8 cellular contexts compared by ENCODE assay signal in genomic region chr12:6960291-6961277, GRCh38. TPM values are rescaled to one million over a fixed set of nuclear protein-coding genes. Genes with fewer than 3 reads are reported as not detected.
DNase-seq lines count a peak whose midpoint lies in the region; TF ChIP-seq lines count a peak whose summit lies in the region.

No MANE protein-coding gene starts in this region.

- WGBS in tibial nerve, 2 donors, result 74 to 75% methylated on average over 20 of the region's 20 CpGs

- peak overlapping the region; percentile 87 for H3K27ac ChIP-seq in HUES48 (ENCODE audit: low read depth, low read length)
- peak overlapping the region; percentile 68 for H3K27ac ChIP-seq in iPS-20b (ENCODE audit: low read length)
- H3K27ac ChIP-seq in tibial nerve, result peak overlapping the region; percentile 73 to 96 (median 82)

- H3K27ac Mint-ChIP-seq in activated T-cell treated with anti-CD3 and anti-CD28 coated beads, Interleukin-2, amount 50 U/mL, for 24 hours, result peak overlapping the region; percentile 99

- H3K36me3 ChIP-seq in HUES48 (ENCODE audit: control insufficient read depth, insufficient read depth, low read length), result peaks cover 18% of the 10 kb centered on the region
- peaks cover 14% of the 10 kb centered on the region for H3K36me3 ChIP-seq in iPS-20b (ENCODE audit: insufficient read depth, low read depth, low read length)
- peaks cover 0 to 5% (median under 1%) of the 10 kb centered on the region in 3 donors for H3K36me3 ChIP-seq in tibial nerve

- no peak overlapping the region for H3K9ac ChIP-seq in HUES48 (ENCODE audit: low read depth, low read length)
- peak overlapping the region; percentile 77; the same call in 1 of the 2 replicates for H3K9ac ChIP-seq in iPS-20b (ENCODE audit: low read depth, low read length)

- H3K4me3 ChIP-seq in HUES48 (ENCODE audit: low read depth, low read length), result no peak overlapping the region; the same call in 1 of the 2 replicates
- H3K4me3 ChIP-seq in iPS-20b (ENCODE audit: low read length), result peak overlapping the region; percentile 61; the same call in 1 of the 2 replicates
- H3K4me3 ChIP-seq in tibial nerve, result peak overlapping the region in 2 of 4 donors; percentile 19 to 22

- no peaks in the 10 kb centered on the region for H3K27me3 ChIP-seq in HUES48 (ENCODE audit: control insufficient read depth, insufficient read depth, low read length)
- H3K27me3 ChIP-seq in iPS-20b (ENCODE audit: insufficient read depth, low read length), result no peaks in the 10 kb centered on the region
- no peaks in the 10 kb centered on the region for H3K27me3 ChIP-seq in tibial nerve

- peak in 2 of 5 experiments; percentile 19 to 20 for TF ChIP-seq CTCF in tibial nerve (IDR thresholded peaks at IDR 0.05)

- H3K36me3 Mint-ChIP-seq in activated T-cell treated with anti-CD3 and anti-CD28 coated beads, Interleukin-2, amount 50 U/mL, for 24 hours (ENCODE audit: low read depth), result peaks cover 87% of the 10 kb centered on the region

- no peak for TF ChIP-seq POLR2A in tibial nerve (IDR thresholded peaks at IDR 0.05)

- peak overlapping the region; percentile 99 for H3K4me3 Mint-ChIP-seq in activated T-cell treated with anti-CD3 and anti-CD28 coated beads, Interleukin-2, amount 50 U/mL, for 24 hours

- DNase-seq in ELF-1 (ENCODE audit: low read depth, low spot score) (peak; percentile 68), tibial nerve (ENCODE audit: low spot score in 2 of 2) (no peak), T-helper 9 cell (no peak), D341Med (ENCODE audit: low spot score) (no peak)
- peak; percentile 62 for DNase-seq in activated T-cell treated with anti-CD3 and anti-CD28 coated beads, Interleukin-2, amount 50 U/mL, for 24 hours
- no peak for DNase-seq in stimulated activated CD4-positive, alpha-beta T cell treated with anti-CD3 and anti-CD28 coated beads, Interleukin-4, amount 100 ng/mL, for 24 hours

- H3K9me3 ChIP-seq in HUES48 (ENCODE audit: control insufficient read depth, insufficient read depth, low read length), result no peaks in the 10 kb centered on the region
- no peaks in the 10 kb centered on the region for H3K9me3 ChIP-seq in iPS-20b (ENCODE audit: insufficient read depth, low read depth, low read length)
- H3K9me3 ChIP-seq in tibial nerve, result no peaks in the 10 kb centered on the region

- H3K4me1 ChIP-seq in HUES48 (ENCODE audit: control insufficient read depth, insufficient read depth, low read length) (peaks cover 38% of the 10 kb centered on the region), iPS-20b (ENCODE audit: insufficient read depth, low read length) (peaks cover 24% of the 10 kb centered on the region; the same call in 1 of the 2 replicates), tibial nerve (peaks cover 0 to 72% (median 46%) of the 10 kb centered on the region in 4 donors)

- no peaks in the 10 kb centered on the region for H3K27me3 Mint-ChIP-seq in activated T-cell treated with anti-CD3 and anti-CD28 coated beads, Interleukin-2, amount 50 U/mL, for 24 hours

- TF ChIP-seq EP300 in tibial nerve (IDR thresholded peaks at IDR 0.05), result no peak

- peaks cover 96% of the 10 kb centered on the region for H3K4me1 Mint-ChIP-seq in activated T-cell treated with anti-CD3 and anti-CD28 coated beads, Interleukin-2, amount 50 U/mL, for 24 hours (ENCODE audit: low read depth)

- no peaks in the 10 kb centered on the region for H3K9me3 Mint-ChIP-seq in activated T-cell treated with anti-CD3 and anti-CD28 coated beads, Interleukin-2, amount 50 U/mL, for 24 hours

RNA-seq across cellular contexts. Expression of gene PTPN6, which starts 9.4 kb away (rescaled TPM):
- 10 to 100 TPM; 11.9 to 31.5 (median 20.8) TPM for total RNA-seq in tibial nerve

RNA-seq across cellular contexts. Expression of gene PHB2, which starts 9.9 kb away (rescaled TPM):
- 100 to 1,000 TPM; 138 to 178 (median 149) TPM for total RNA-seq in tibial nerve

RNA-seq across cellular contexts. Expression of gene EMG1, which starts 10.1 kb away (rescaled TPM):
- 10 to 100 TPM; 27.7 to 37.7 (median 35.9) TPM for total RNA-seq in tibial nerve

RNA-seq across cellular contexts. Expression of gene C12orf57, which starts 16.8 kb away (rescaled TPM):
- total RNA-seq in tibial nerve, result 100 to 1,000 TPM; 569 to 764 (median 665) TPM

RNA-seq across cellular contexts. Expression of gene RNU7-1, which starts 17.0 kb away (rescaled TPM):
- total RNA-seq in tibial nerve, result not detected

Comparison
In these comparisons a context has a peak if more than half of its experiments do, and no peak if none do; other contexts are left out.
1. DNase-seq: peak in ELF-1 (single experiment) and activated T-cell treated with anti-CD3 and anti-CD28 coated beads, Interleukin-2, amount 50 U/mL, for 24 hours (single experiment); none in tibial nerve (0 of 2), stimulated activated CD4-positive, alpha-beta T cell treated with anti-CD3 and anti-CD28 coated beads, Interleukin-4, amount 100 ng/mL, for 24 hours (single experiment), T-helper 9 cell (single experiment) and D341Med (single experiment).
2. Peak in every context shown above with its lines, with median percentiles within 50 percentile points of each other: H3K27ac ChIP-seq.